ENCODE assay signal across 27 cellular contexts in genomic region chr20:45853484-45853883, GRCh38. TPM values are rescaled to one million over a fixed set of nuclear protein-coding genes. Genes with fewer than 3 reads are reported as not detected.
"Had no signal": no experiment of that assay in that cellular context is flagged by ENCODE, and none has a peak within 500 bp of the region (broad histone marks: within the 10 kb centered on the region; RNA-seq: fewer than 3 reads in every experiment).

No MANE protein-coding gene starts in this region.

- H3K9me3 Mint-ChIP-seq: activated naive CD8-positive, alpha-beta T cell treated with anti-CD3 and anti-CD28 coated beads for 36 hours; mesothelial cell of epicardium; nephron progenitor cell; stimulated activated effector memory CD8-positive, alpha-beta T cell treated with anti-CD3 and anti-CD28 coated beads, Interleukin-12 subunit alpha, Interleukin-12 subunit beta, amount 100 ng/mL, for 72 hours; stimulated activated naive CD8-positive, alpha-beta T cell treated with anti-CD3 and anti-CD28 coated beads, Interleukin-15, amount 100 ng/mL, for 72 hours had no signal

- H3K9me3 ChIP-seq: breast epithelium, gastroesophageal sphincter, left lung, tibial artery had no signal

- H3K4me3 Mint-ChIP-seq: activated naive CD8-positive, alpha-beta T cell treated with anti-CD3 and anti-CD28 coated beads for 36 hours; mesothelial cell of epicardium; nephron progenitor cell; stimulated activated effector memory CD8-positive, alpha-beta T cell treated with anti-CD3 and anti-CD28 coated beads, Interleukin-12 subunit alpha, Interleukin-12 subunit beta, amount 100 ng/mL, for 72 hours; stimulated activated naive CD8-positive, alpha-beta T cell treated with anti-CD3 and anti-CD28 coated beads, Interleukin-15, amount 100 ng/mL, for 72 hours; T-helper 17 cell had no signal

- H3K36me3 ChIP-seq: breast epithelium had no signal

- H3K27me3 Mint-ChIP-seq: activated naive CD8-positive, alpha-beta T cell treated with anti-CD3 and anti-CD28 coated beads for 36 hours; stimulated activated naive CD8-positive, alpha-beta T cell treated with anti-CD3 and anti-CD28 coated beads, Interleukin-15, amount 100 ng/mL, for 72 hours; T-helper 17 cell had no signal

- H3K4me3 ChIP-seq: breast epithelium, coronary artery, gastroesophageal sphincter, left lung, lung, tibial artery had no signal

- H3K27ac Mint-ChIP-seq: activated naive CD8-positive, alpha-beta T cell treated with anti-CD3 and anti-CD28 coated beads for 36 hours; mesothelial cell of epicardium; nephron progenitor cell; stimulated activated naive CD8-positive, alpha-beta T cell treated with anti-CD3 and anti-CD28 coated beads, Interleukin-15, amount 100 ng/mL, for 72 hours; T-helper 17 cell had no signal

- H3K27me3 ChIP-seq: breast epithelium, gastroesophageal sphincter, left lung, tibial artery had no signal

- DNase-seq: activated CD4-positive, alpha-beta T cell treated with anti-CD3 and anti-CD28 coated beads for 4 hours; activated CD4-positive, alpha-beta T cell treated with anti-CD3 and anti-CD28 coated beads, Interleukin-2, amount 50 U/mL, for 48 hours; activated CD4-positive, CD25-positive, alpha-beta regulatory T cell; activated CD8-positive, alpha-beta memory T cell treated with anti-CD3 and anti-CD28 coated beads, Interleukin-2, amount 50 U/mL, for 48 hours; activated naive CD4-positive, alpha-beta T cell treated with Interleukin-2 at 50 U/mL for 16 hours; activated naive CD8-positive, alpha-beta T cell treated with anti-CD3 and anti-CD28 coated beads for 36 hours; activated T-cell treated with anti-CD3 and anti-CD28 coated beads, Interleukin-2, amount 50 U/mL, for 48 hours; head of caudate nucleus; hypothalamus; kidney glomerular epithelial cell; left lung; nephron progenitor cell; occipital lobe; small intestine; stimulated activated CD4-positive, alpha-beta T cell treated with anti-CD3 and anti-CD28 coated beads, Interleukin-2, amount 100 ng/mL, for 24 hours; stimulated activated naive CD8-positive, alpha-beta T cell treated with anti-CD3 and anti-CD28 coated beads, Interleukin-15, amount 100 ng/mL, for 72 hours; T-helper 17 cell; tibial artery had no signal

- H3K27ac ChIP-seq: breast epithelium, coronary artery, epithelial cell of prostate, gastroesophageal sphincter, left lung, tibial artery had no signal

RNA-seq across cellular contexts. Expression of gene TNNC2, which starts 26.4 kb away (rescaled TPM):
- total RNA-seq: activated CD8-positive, alpha-beta memory T cell treated with anti-CD3 and anti-CD28 coated beads for 36 hours; activated naive CD8-positive, alpha-beta T cell treated with anti-CD3 and anti-CD28 coated beads for 36 hours; astrocyte had no signal
